Comparison of ENCODE assay signal across 35 cellular contexts in the genomic region with DNA sequence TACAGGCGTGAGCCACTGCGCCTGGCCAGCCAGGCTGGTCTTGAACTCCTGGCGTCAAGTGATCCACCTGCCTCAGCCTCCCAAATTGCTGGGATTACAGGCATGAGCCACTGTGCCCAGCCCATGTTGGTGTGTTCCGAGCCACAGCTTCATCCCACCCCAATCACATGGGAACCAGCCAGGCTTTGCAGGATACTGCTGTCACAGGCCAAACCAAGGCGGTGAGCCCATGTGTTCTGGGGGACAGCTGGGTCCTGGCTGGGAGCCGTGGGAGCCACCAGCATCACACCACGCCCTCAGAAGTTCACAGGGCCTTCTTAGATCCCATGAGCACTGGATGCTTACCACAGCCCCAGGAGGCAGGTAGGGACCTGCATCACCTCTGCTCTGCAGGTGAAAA.
"Had no signal": no experiment of that assay in that cellular context is flagged by ENCODE, and none has a peak within 500 bp of the region (broad histone marks: within the 10 kb centered on the region; RNA-seq: fewer than 3 reads in every experiment).

No MANE protein-coding gene starts in this region.

- H3K4me3 Mint-ChIP-seq: activated B cell treated with CpG ODN at 0.5 μM for 24 hours; activated CD8-positive, alpha-beta memory T cell treated with anti-CD3 and anti-CD28 coated beads, Interleukin-2, amount 10 ng/mL, durations not matched to agents 7 days and 5 days; activated CD8-positive, alpha-beta T cell treated with anti-CD3 and anti-CD28 coated beads for 36 hours; activated naive CD4-positive, alpha-beta T cell treated with anti-CD3 and anti-CD28 coated beads for 36 hours; activated naive CD4-positive, alpha-beta T cell treated with anti-CD3 and anti-CD28 coated beads, Interleukin-2, amount 50 U/mL, for 24 hours; activated naive CD8-positive, alpha-beta T cell treated with anti-CD3 and anti-CD28 coated beads for 36 hours; activated naive CD8-positive, alpha-beta T cell treated with anti-CD3 and anti-CD28 coated beads, Interleukin-2, amount 50 U/mL, for 24 hours; activated T-helper 1 cell treated with anti-CD3 and anti-CD28 coated beads, Interleukin-12 subunit alpha, Interleukin-12 subunit beta, Interleukin-2, Interleukin-4 antibody, amounts not matched to agents 30 ng/mL and 10 ng/mL and 1 ng/mL, durations not matched to agents 14 hours and 24 hours and 36 hours; effector memory CD8-positive, alpha-beta T cell; T-helper 17 cell; T-helper 2 cell treated with Interferon-gamma antibody and Interleukin-4, amounts not matched to agents 5 μg/mL and 100 μg/mL, for 36 hours had no signal

- H3K4me1 Mint-ChIP-seq: activated B cell treated with CpG ODN at 0.5 μM for 24 hours; activated CD8-positive, alpha-beta memory T cell treated with anti-CD3 and anti-CD28 coated beads, Interleukin-2, amount 10 ng/mL, durations not matched to agents 7 days and 5 days; activated naive CD4-positive, alpha-beta T cell treated with anti-CD3 and anti-CD28 coated beads, Interleukin-2, amount 50 U/mL, for 24 hours had no signal

- H3K36me3 ChIP-seq: adrenal gland, WERI-Rb-1 had no signal

- ATAC-seq: activated CD4-positive, CD25-positive, alpha-beta regulatory T cell treated with anti-CD3 and anti-CD28 coated beads, Interleukin-2, amount 50 U/mL, for 24 hours; activated CD8-positive, alpha-beta memory T cell treated with anti-CD3 and anti-CD28 coated beads, Interleukin-2, amount 10 ng/mL, durations not matched to agents 7 days and 5 days; activated CD8-positive, alpha-beta T cell treated with anti-CD3 and anti-CD28 coated beads for 36 hours; activated naive CD8-positive, alpha-beta T cell treated with anti-CD3 and anti-CD28 coated beads, Interleukin-2, amount 50 U/mL, for 24 hours; body of pancreas; effector memory CD8-positive, alpha-beta T cell; gastroesophageal sphincter; T-helper 17 cell had no signal

- H3K27me3 Mint-ChIP-seq: activated CD8-positive, alpha-beta memory T cell treated with anti-CD3 and anti-CD28 coated beads, Interleukin-2, amount 10 ng/mL, durations not matched to agents 7 days and 5 days; activated CD8-positive, alpha-beta T cell treated with anti-CD3 and anti-CD28 coated beads for 36 hours; activated naive CD4-positive, alpha-beta T cell treated with anti-CD3 and anti-CD28 coated beads, Interleukin-2, amount 50 U/mL, for 24 hours; activated naive CD8-positive, alpha-beta T cell treated with anti-CD3 and anti-CD28 coated beads for 36 hours; activated naive CD8-positive, alpha-beta T cell treated with anti-CD3 and anti-CD28 coated beads, Interleukin-2, amount 50 U/mL, for 24 hours; effector memory CD8-positive, alpha-beta T cell; T-helper 17 cell had no signal

- H3K27ac Mint-ChIP-seq: activated B cell treated with CpG ODN at 0.5 μM for 24 hours; activated CD8-positive, alpha-beta memory T cell treated with anti-CD3 and anti-CD28 coated beads, Interleukin-2, amount 10 ng/mL, durations not matched to agents 7 days and 5 days; activated CD8-positive, alpha-beta T cell treated with anti-CD3 and anti-CD28 coated beads for 36 hours; activated naive CD4-positive, alpha-beta T cell treated with anti-CD3 and anti-CD28 coated beads for 36 hours; activated naive CD4-positive, alpha-beta T cell treated with anti-CD3 and anti-CD28 coated beads, Interleukin-2, amount 50 U/mL, for 24 hours; activated naive CD8-positive, alpha-beta T cell treated with anti-CD3 and anti-CD28 coated beads for 36 hours; activated naive CD8-positive, alpha-beta T cell treated with anti-CD3 and anti-CD28 coated beads, Interleukin-2, amount 50 U/mL, for 24 hours; activated T-helper 1 cell treated with anti-CD3 and anti-CD28 coated beads, Interleukin-12 subunit alpha, Interleukin-12 subunit beta, Interleukin-2, Interleukin-4 antibody, amounts not matched to agents 30 ng/mL and 10 ng/mL and 1 ng/mL, durations not matched to agents 14 hours and 24 hours and 36 hours; activated T-helper 2 cell treated with anti-CD3 and anti-CD28 coated beads, Interferon-gamma antibody, Interleukin-2, Interleukin-4, amounts not matched to agents 10 μg/mL and 5 μg/mL and 100 μg/mL, durations not matched to agents 14 hours and 24 hours and 36 hours; effector memory CD8-positive, alpha-beta T cell; T-helper 17 cell; T-helper 2 cell treated with Interferon-gamma antibody and Interleukin-4, amounts not matched to agents 5 μg/mL and 100 μg/mL, for 36 hours had no signal

- H3K9me3 Mint-ChIP-seq: activated naive CD4-positive, alpha-beta T cell treated with anti-CD3 and anti-CD28 coated beads, Interleukin-2, amount 50 U/mL, for 24 hours had no signal

- H3K27ac ChIP-seq: adrenal gland, body of pancreas, esophagus squamous epithelium, gastroesophageal sphincter, WERI-Rb-1 had no signal

- H3K27me3 ChIP-seq: adrenal gland, body of pancreas, esophagus squamous epithelium, gastroesophageal sphincter had no signal

- H3K4me3 ChIP-seq: adrenal gland, body of pancreas, esophagus squamous epithelium, gastroesophageal sphincter had no signal

- DNase-seq: activated B cell treated with CpG ODN at 0.5 μM for 24 hours; activated CD4-positive, alpha-beta T cell treated with anti-CD3 and anti-CD28 coated beads for 48 hours; activated CD4-positive, alpha-beta T cell treated with anti-CD3 and anti-CD28 coated beads, Interleukin-2, amount 50 U/mL, for 1 hour; activated CD4-positive, alpha-beta T cell treated with anti-CD3 and anti-CD28 coated beads, Interleukin-2, amount 50 U/mL, for 48 hours; activated CD8-positive, alpha-beta memory T cell treated with anti-CD3 and anti-CD28 coated beads, Interleukin-2, amount 10 ng/mL, durations not matched to agents 7 days and 5 days; activated CD8-positive, alpha-beta memory T cell treated with anti-CD3 and anti-CD28 coated beads, Interleukin-2, amount 50 U/mL, for 4 hours; activated CD8-positive, alpha-beta T cell treated with anti-CD3 and anti-CD28 coated beads for 36 hours; activated effector memory CD4-positive, alpha-beta T cell treated with anti-CD3 and anti-CD28 coated beads, Interleukin-2, amount 50 U/mL, for 16 hours; activated naive CD4-positive, alpha-beta T cell treated with anti-CD3 and anti-CD28 coated beads for 36 hours; activated naive CD8-positive, alpha-beta T cell treated with anti-CD3 and anti-CD28 coated beads for 36 hours; activated naive CD8-positive, alpha-beta T cell treated with anti-CD3 and anti-CD28 coated beads, Interleukin-2, amount 50 U/mL, for 24 hours; activated T-cell treated with anti-CD3 and anti-CD28 coated beads, Interleukin-2, amount 50 U/mL, for 1 hour; activated T-cell treated with anti-CD3 and anti-CD28 coated beads, Interleukin-2, amount 50 U/mL, for 48 hours; adrenal gland; amygdala; aorta; body of pancreas; caudate nucleus; cortex of kidney; dermis blood vessel endothelial cell; effector CD4-positive, alpha-beta T cell; effector memory CD8-positive, alpha-beta T cell; erythroblast; esophagus squamous epithelium; foreskin melanocyte; T-helper 1 cell; T-helper 17 cell; T1000; WERI-Rb-1 had no signal
